ENCODE assay signal across 10 cellular contexts in genomic region chr7:151404216-151405011, GRCh38. TPM values are rescaled to one million over a fixed set of nuclear protein-coding genes. Genes with fewer than 3 reads are reported as not detected.
A peak's percentile ranks its signal among the peaks of the same experiment; 100 is the strongest.
DNase-seq lines count a peak whose midpoint lies in the region; ATAC-seq and TF ChIP-seq lines count a peak whose summit lies in the region.
"Had no signal": no experiment of that assay in that cellular context is flagged by ENCODE, and none has a peak within 500 bp of the region (broad histone marks: within the 10 kb centered on the region; RNA-seq: fewer than 3 reads in every experiment).

No MANE protein-coding gene starts in this region.

- POLR2A ChIA-PET in T-cell (lab: Charles Lee) (no interaction called here), A673 (lab: Charles Lee; ENCODE audit: low non-redundant PET) (no interaction called here)

- ATAC-seq in T-cell (replicated peaks in 1 of 4) (no peak), heart left ventricle (peak in 3 of 4 donors; percentile 11 to 63 (median 56)), HG03520 (IDR thresholded peaks at IDR 0.05; ENCODE audit: unreplicated experiment) (no peak)
- no peak for ATAC-seq in activated naive CD4-positive, alpha-beta T cell treated with anti-CD3 and anti-CD28 coated beads, Interleukin-2, amount 50 U/mL, for 72 hours

- H3K9me3 ChIP-seq in heart left ventricle = no peaks in the 10 kb centered on the region
- H3K9me3 ChIP-seq in spleen = no peaks in the 10 kb centered on the region
- H3K9me3 ChIP-seq in A673 (ENCODE audit: low read depth, low read length, poor library complexity, severe bottlenecking) = no peaks in the 10 kb centered on the region

- H3K36me3 ChIP-seq in heart left ventricle = no peaks in the 10 kb centered on the region
- H3K36me3 ChIP-seq in spleen = no peaks in the 10 kb centered on the region
- no peaks in the 10 kb centered on the region for H3K36me3 ChIP-seq in A673 (ENCODE audit: insufficient read depth, low read length, poor library complexity, severe bottlenecking)

- H3K36me3 Mint-ChIP-seq in T-cell = no peaks in the 10 kb centered on the region
- H3K36me3 Mint-ChIP-seq in activated naive CD4-positive, alpha-beta T cell treated with anti-CD3 and anti-CD28 coated beads, Interleukin-2, amount 50 U/mL, for 72 hours = peaks cover 0 to 5% of the 10 kb centered on the region in 2 donors

- H3K4me1 Mint-ChIP-seq in T-cell = peaks cover 12 to 53% (median 16%) of the 10 kb centered on the region in 3 donors

- intact Hi-C loops in heart left ventricle (cut with DNase I) = no loop called here
- intact Hi-C loops in spleen (cut with DNase I; ENCODE audit: low total_unique reads) = no loop called here
- intact Hi-C loops in A673 (cut with micrococcal nuclease; ENCODE audit: unreplicated experiment) = no loop called here

- no TSS peak for BruUV-seq in A673 (replicated peaks; lab: Mats Ljungman, UMichigan)

- no peak overlapping the region for H3K4me3 Mint-ChIP-seq in T-cell

- peak overlapping the region in 1 of 12 donors; percentile 17 for H3K27ac ChIP-seq in heart left ventricle
- H3K27ac ChIP-seq in spleen = peak overlapping the region; percentile 13 to 93 (median 75)
- no peak overlapping the region for H3K27ac ChIP-seq in A673 (ENCODE audit: low read depth, low read length, poor library complexity, severe bottlenecking)
- H3K27ac ChIP-seq: HL-60 had no signal

- H3K4me1 ChIP-seq in heart left ventricle = peaks cover 0 to 28% (median 2%) of the 10 kb centered on the region in 12 donors
- peaks cover 21 to 92% (median 63%) of the 10 kb centered on the region in 6 donors for H3K4me1 ChIP-seq in spleen
- peaks cover 1% of the 10 kb centered on the region for H3K4me1 ChIP-seq in A673 (ENCODE audit: insufficient read depth, low read length, poor library complexity, severe bottlenecking)

- H3K27me3 ChIP-seq in heart left ventricle = peaks cover 4 to 30% (median 13%) of the 10 kb centered on the region in 9 donors
- H3K27me3 ChIP-seq in spleen (replicated peaks in 1 of 7) = peaks cover 0 to 20% (median 10%) of the 10 kb centered on the region in 7 donors
- H3K27me3 ChIP-seq in A673 (replicated peaks; ENCODE audit: insufficient read depth, low read depth, low read length, poor library complexity) = peaks cover 10% of the 10 kb centered on the region

- no peaks in the 10 kb centered on the region for H3K9me3 Mint-ChIP-seq in T-cell
- H3K9me3 Mint-ChIP-seq in activated naive CD4-positive, alpha-beta T cell treated with anti-CD3 and anti-CD28 coated beads, Interleukin-2, amount 50 U/mL, for 72 hours = no peaks in the 10 kb centered on the region

- 68 to 79% (median 72%) methylated on average over 18 of the region's 18 CpGs for WGBS in heart left ventricle, 4 donors
- 51 to 69% (median 63%) methylated on average over 17 to 18 of the region's 18 CpGs for WGBS in spleen, 5 donors

- DNase-seq in H4 (ENCODE audit: low spot score) (peak; percentile 55), T-cell (peak in 1 of 34 experiments; percentile 24), heart left ventricle (no peak), spleen (peak; percentile 72), SK-N-DZ (ENCODE audit: low spot score) (no peak), A673 (ENCODE audit: low spot score) (no peak)
- no peak for DNase-seq in activated naive CD4-positive, alpha-beta T cell treated with anti-CD3 and anti-CD28 coated beads, Interleukin-2, amount 50 U/mL, for 72 hours (ENCODE audit: low spot score in 2 of 2)
- DNase-seq: central memory CD4-positive, alpha-beta T cell had no signal

- H3K27ac Mint-ChIP-seq in T-cell = peak overlapping the region; percentile 39 to 81
- H3K27ac Mint-ChIP-seq in activated naive CD4-positive, alpha-beta T cell treated with anti-CD3 and anti-CD28 coated beads, Interleukin-2, amount 50 U/mL, for 72 hours = peak overlapping the region in 1 of 2 donors; percentile 38

- H3K4me3 ChIP-seq in heart left ventricle = no peak overlapping the region
- H3K4me3 ChIP-seq in spleen = no peak overlapping the region
- H3K4me3 ChIP-seq in A673 (ENCODE audit: low read depth, low read length, poor library complexity, severe bottlenecking) = no peak overlapping the region

- no peak for TF ChIP-seq POLR2A in heart left ventricle (IDR thresholded peaks at IDR 0.05)
- TF ChIP-seq POLR2A in spleen (IDR thresholded peaks at IDR 0.05) = no peak

- no peak for TF ChIP-seq CTCF in heart left ventricle (IDR thresholded peaks at IDR 0.05)
- TF ChIP-seq CTCF in spleen (IDR thresholded peaks at IDR 0.05 in 8 of 11, conservative IDR thresholded peaks at IDR 0.05 in 3 of 11) = no peak
- no peak for TF ChIP-seq CTCF in A673 (conservative IDR thresholded peaks at IDR 0.05; ENCODE audit: low read depth, low read length)

- CTCF ChIA-PET in T-cell (lab: Charles Lee) = no interaction called here
- CTCF ChIA-PET in A673 (lab: Charles Lee) = no interaction called here

- H3K27me3 Mint-ChIP-seq in T-cell = peaks cover 0 to 5% of the 10 kb centered on the region in 2 donors

RNA-seq across cellular contexts. Expression of gene WDR86, which starts 5.4 kb away (rescaled TPM):
- total RNA-seq in H4 (2014; rRNA removed; shearing (Covaris generic)) = 0.88 TPM in 1 of 2 replicates, not detected in the other
- total RNA-seq in T-cell (10 to 100 TPM in 3 of 5 donors, 1 to 10 TPM in 2; 3.1 to 26.0 (median 10.1) TPM), heart left ventricle (1 to 10 TPM in 2 of 9 donors, under 1 TPM in 4, not detected in 3; 0.37 to 1.7 (median 0.52) TPM), spleen (10 to 100 TPM; 15.4 to 71.9 (median 58.1) TPM), A673 (2021) (0.86 and 1.9 TPM in 2 replicates)
- polyA plus RNA-seq in heart left ventricle (not detected), spleen (10 to 100 TPM in 1 of 3 donors, 1 to 10 TPM in 2; 2.8 to 29.5 (median 8.6) TPM)
- 28.1 and 31.1 TPM in 2 replicates for polyA plus RNA-seq in SK-N-DZ (2014; cell fraction: cytosol; rRNA removed)
- 129 TPM in 2 replicates for polyA plus RNA-seq in SK-N-DZ (2014; cell fraction: nucleus; rRNA removed)
- not detected for total RNA-seq in activated naive CD4-positive, alpha-beta T cell treated with anti-CD3 and anti-CD28 coated beads, Interleukin-2, amount 50 U/mL, for 72 hours

RNA-seq across cellular contexts. Expression of gene CRYGN, which starts 35.5 kb away (rescaled TPM):
- not detected in 2 replicates for total RNA-seq in H4 (2014; rRNA removed; shearing (Covaris generic))
- 1 to 10 TPM in 2 of 5 donors, under 1 TPM in 1, not detected in 2; 0.98 to 1.8 (median 1.0) TPM for total RNA-seq in T-cell
- total RNA-seq in heart left ventricle = under 1 TPM in 1 of 9 donors, not detected in 8; 0.52 TPM
- polyA plus RNA-seq in heart left ventricle = under 1 TPM in 1 of 2 donors, not detected in 1; 0.50 TPM
- 1 to 10 TPM in 3 of 7 donors, under 1 TPM in 3, not detected in 1; 0.17 to 2.5 (median 0.92) TPM for total RNA-seq in spleen
- polyA plus RNA-seq in spleen = under 1 TPM; 0.27 to 0.72 (median 0.32) TPM
- polyA plus RNA-seq in SK-N-DZ (2014; cell fraction: cytosol; rRNA removed) = 0.05 TPM in 1 of 2 replicates, not detected in the other
- polyA plus RNA-seq in SK-N-DZ (2014; cell fraction: nucleus; rRNA removed) = not detected in 2 replicates
- total RNA-seq in A673 (2021) = 0.13 TPM in 2 replicates
- under 1 TPM in 1 of 2 donors, not detected in 1; 0.61 TPM for total RNA-seq in activated naive CD4-positive, alpha-beta T cell treated with anti-CD3 and anti-CD28 coated beads, Interleukin-2, amount 50 U/mL, for 72 hours

Comparison
In these comparisons a context has a peak if more than half of its experiments do, and no peak if none do; other contexts are left out.
1. DNase-seq: peak in H4 (single experiment) and spleen (single experiment); none in heart left ventricle (0 of 5), SK-N-DZ (single experiment), A673 (single experiment) and activated naive CD4-positive, alpha-beta T cell treated with anti-CD3 and anti-CD28 coated beads, Interleukin-2, amount 50 U/mL, for 72 hours (0 of 2).
2. ATAC-seq: peak in heart left ventricle (3 of 4); none in T-cell (0 of 4), HG03520 (single experiment) and activated naive CD4-positive, alpha-beta T cell treated with anti-CD3 and anti-CD28 coated beads, Interleukin-2, amount 50 U/mL, for 72 hours (0 of 2).